20 cellular contexts compared by ENCODE assay signal in the genomic region with DNA sequence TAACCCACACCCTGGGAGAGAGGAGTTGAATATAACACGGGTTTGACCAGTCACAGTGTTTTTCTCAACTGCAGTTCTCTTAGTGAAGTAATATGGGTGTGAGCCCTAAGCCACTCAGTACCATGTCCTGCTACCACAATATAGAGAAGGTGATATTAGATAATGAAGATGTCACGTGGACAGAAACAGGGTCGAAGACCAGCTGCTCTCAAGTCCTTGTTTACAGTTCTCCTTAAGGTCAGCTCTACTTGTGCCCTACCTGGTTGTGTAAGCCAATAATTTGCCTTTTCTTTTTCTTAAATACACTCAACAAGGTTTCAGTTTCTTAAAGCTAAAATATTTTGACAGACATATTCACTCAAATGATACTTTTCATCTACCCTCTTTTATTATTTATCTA.
A peak's percentile ranks its signal among the peaks of the same experiment; 100 is the strongest.
DNase-seq lines count a peak whose midpoint lies in the region; ATAC-seq, FAIRE-seq and TF ChIP-seq lines count a peak whose summit lies in the region.
"Had no signal": no experiment of that assay in that cellular context is flagged by ENCODE, and none has a peak within 500 bp of the region (broad histone marks: within the 10 kb centered on the region; RNA-seq: fewer than 3 reads in every experiment).

No MANE protein-coding gene starts in this region.

- no peak for TF ChIP-seq RAD21 in GM12878 (IDR thresholded peaks at IDR 0.05; ENCODE audit: insufficient read depth, low read depth, low read length)

- TF ChIP-seq POLR2A in GM12878 (IDR thresholded peaks at IDR 0.05; ENCODE audit: low read depth, low read length): no peak
- TF ChIP-seq POLR2A in right lobe of liver (IDR thresholded peaks at IDR 0.05): no peak

- DNase-seq in DMS53 treated with DMSO at 0.1 percent for 48 hours (lab: John Stamatoyannopoulos, UW; ENCODE audit: unreplicated experiment) (peak; percentile 58), NCI-H69 (lab: John Stamatoyannopoulos, UW) (peak; percentile 32), GM12878 (ENCODE audit: low read depth, low spot score) (no peak), right lobe of liver (no peak), frontal cortex (ENCODE audit: low spot score in 2 of 2) (no peak)
- no peak for DNase-seq in activated CD8-positive, alpha-beta T cell treated with anti-CD3 and anti-CD28 coated beads, Interleukin-2, amount 10 ng/mL, durations not matched to agents 7 days and 5 days
- DNase-seq: ACHN; CD4-positive, CD25-positive, alpha-beta regulatory T cell; DMS79; HFFc6; IMR-90; Kasumi-1; MM.1S; NCI-H1105 treated with DMSO at 0.1 percent for 48 hours; NCI-H1694 treated with DMSO at 0.1 percent for 48 hours; RPMI8226; T-helper 9 cell had no signal

- FAIRE-seq in GM12878 (lab: Jason Lieb, UNC): no peak
- FAIRE-seq in frontal cortex (lab: Jason Lieb, UNC): no peak

- H3K27ac Mint-ChIP-seq in activated CD8-positive, alpha-beta T cell treated with anti-CD3 and anti-CD28 coated beads, Interleukin-2, amount 10 ng/mL, durations not matched to agents 7 days and 5 days: no peak overlapping the region
- H3K27ac Mint-ChIP-seq: B cell, HFFc6 had no signal

- no peak overlapping the region for H3K4me2 ChIP-seq in GM12878 (ENCODE audit: control insufficient read depth, insufficient read depth)

- H3K36me3 Mint-ChIP-seq in activated CD8-positive, alpha-beta T cell treated with anti-CD3 and anti-CD28 coated beads, Interleukin-2, amount 10 ng/mL, durations not matched to agents 7 days and 5 days (ENCODE audit: low read depth): no peaks in the 10 kb centered on the region
- H3K36me3 Mint-ChIP-seq: CD4-positive, CD25-positive, alpha-beta regulatory T cell had no signal

- no peak overlapping the region for H2AFZ ChIP-seq in GM12878 (ENCODE audit: control insufficient read depth, low read depth, low read length)

- ATAC-seq in GM12878 (peak; percentile 28; the same call in 2 of the 3 replicates), right lobe of liver (peak; percentile 84 to 98 (median 94)), GM21360 (IDR thresholded peaks at IDR 0.05; ENCODE audit: unreplicated experiment) (no peak)
- no peak for ATAC-seq in activated CD8-positive, alpha-beta T cell treated with anti-CD3 and anti-CD28 coated beads, Interleukin-2, amount 10 ng/mL, durations not matched to agents 7 days and 5 days

- H3K4me1 Mint-ChIP-seq in activated CD8-positive, alpha-beta T cell treated with anti-CD3 and anti-CD28 coated beads, Interleukin-2, amount 10 ng/mL, durations not matched to agents 7 days and 5 days (ENCODE audit: low read depth): no peaks in the 10 kb centered on the region
- H3K4me1 Mint-ChIP-seq: B cell; CD4-positive, CD25-positive, alpha-beta regulatory T cell had no signal

- H3K9me3 ChIP-seq in GM12878 (replicated peaks; ENCODE audit: control insufficient read depth, insufficient read depth, low read length): no peaks in the 10 kb centered on the region
- no peaks in the 10 kb centered on the region for H3K9me3 ChIP-seq in right lobe of liver
- H3K9me3 ChIP-seq: SJSA1 had no signal

- TF ChIP-seq CTCF in GM12878 (IDR thresholded peaks at IDR 0.05 in 2 of 3, conservative IDR thresholded peaks at IDR 0.05 in 1 of 3; ENCODE audit: control insufficient read depth in 2 of 3, extremely low read depth in 1 of 3, insufficient read depth in 1 of 3, low read depth in 3 of 3, low read length in 3 of 3) (no peak), right lobe of liver (IDR thresholded peaks at IDR 0.05) (no peak)

- RAD21 ChIA-PET in GM12878 (lab: Charles Lee; ENCODE audit: unreplicated experiment): no interaction called here

- in situ Hi-C loops in GM12878 (cut with MboI): no loop called here

- H4K20me1 ChIP-seq in GM12878 (ENCODE audit: control insufficient read depth, insufficient read depth): no peaks in the 10 kb centered on the region

- SMC1A ChIA-PET in GM12878 (lab: Charles Lee; ENCODE audit: uncharacterized antibody, unreplicated experiment): no interaction called here

- no peaks in the 10 kb centered on the region for H3K79me2 ChIP-seq in GM12878 (ENCODE audit: control insufficient read depth, insufficient read depth, low read length)

- H3K27me3 Mint-ChIP-seq in activated CD8-positive, alpha-beta T cell treated with anti-CD3 and anti-CD28 coated beads, Interleukin-2, amount 10 ng/mL, durations not matched to agents 7 days and 5 days (ENCODE audit: low read depth): no peaks in the 10 kb centered on the region
- H3K27me3 Mint-ChIP-seq: B cell; CD4-positive, CD25-positive, alpha-beta regulatory T cell had no signal

- H3K4me3 Mint-ChIP-seq in activated CD8-positive, alpha-beta T cell treated with anti-CD3 and anti-CD28 coated beads, Interleukin-2, amount 10 ng/mL, durations not matched to agents 7 days and 5 days: no peak overlapping the region
- H3K4me3 Mint-ChIP-seq: B cell; CD4-positive, CD25-positive, alpha-beta regulatory T cell; HFFc6 had no signal

- H3K4me1 ChIP-seq in GM12878 (ENCODE audit: control insufficient read depth, insufficient read depth, low read length) (no peaks in the 10 kb centered on the region), right lobe of liver (peaks cover 0 to 6% (median 2%) of the 10 kb centered on the region in 4 donors)

- POLR2A ChIA-PET in GM12878 (lab: Charles Lee): no interaction called here
- POLR2A ChIA-PET in activated CD8-positive, alpha-beta T cell treated with anti-CD3 and anti-CD28 coated beads, Interleukin-2, amount 10 ng/mL, durations not matched to agents 7 days and 5 days (lab: Charles Lee): no interaction called here

- no peak overlapping the region for H3K27ac ChIP-seq in GM12878 (ENCODE audit: control insufficient read depth, insufficient read depth)
- no peak overlapping the region for H3K27ac ChIP-seq in right lobe of liver
- H3K27ac ChIP-seq: SJSA1 had no signal

- WGBS in GM12878 (ENCODE audit: insufficient coverage, insufficient replicate concordance, low lambda C conversion rate, missing lambda C conversion rate): 2% methylated on average over 3 of the region's 3 CpGs
- 13% methylated on average over 3 of the region's 3 CpGs for WGBS in right lobe of liver (ENCODE audit: insufficient coverage, low coverage, low lambda C conversion rate, missing lambda C conversion rate)

- H3K36me3 ChIP-seq in GM12878 (ENCODE audit: control insufficient read depth in 2 of 2, insufficient read depth in 2 of 2, low read length in 1 of 2) (no peaks in the 10 kb centered on the region), right lobe of liver (no peaks in the 10 kb centered on the region)
- H3K36me3 ChIP-seq: SJSA1 had no signal

- H3K9ac ChIP-seq in GM12878 (ENCODE audit: control insufficient read depth, insufficient read depth, low read length): no peak overlapping the region

- H3K9me3 Mint-ChIP-seq in activated CD8-positive, alpha-beta T cell treated with anti-CD3 and anti-CD28 coated beads, Interleukin-2, amount 10 ng/mL, durations not matched to agents 7 days and 5 days (ENCODE audit: insufficient read depth): no peaks in the 10 kb centered on the region
- H3K9me3 Mint-ChIP-seq: HFFc6 had no signal

- TF ChIP-seq EP300 in GM12878 (IDR thresholded peaks at IDR 0.05; ENCODE audit: borderline replicate concordance in 1 of 2, control insufficient read depth in 1 of 2, low read depth in 2 of 2, low read length in 2 of 2): no peak

- no TSS peak for BruUV-seq in GM12878 (replicated peaks; lab: Mats Ljungman, UMichigan)

- H3K4me3 ChIP-seq in GM12878: no peak overlapping the region
- no peak overlapping the region for H3K4me3 ChIP-seq in right lobe of liver
- H3K4me3 ChIP-seq: SJSA1 had no signal

- CTCF ChIA-PET in GM12878 (lab: Yijun Ruan, JAX): interaction anchor here (1.1 to 1.3 kb wide), 2 partner anchors 613 to 1745 kb away, joined by 3 to 5 read pairs; no protein-coding TSS in a partner anchor
- CTCF ChIA-PET in activated CD8-positive, alpha-beta T cell treated with anti-CD3 and anti-CD28 coated beads, Interleukin-2, amount 10 ng/mL, durations not matched to agents 7 days and 5 days (lab: Charles Lee): no interaction called here

- intact Hi-C loops in GM12878 (cut with micrococcal nuclease; ENCODE audit: unreplicated experiment) (no loop called here), right lobe of liver (cut with DNase I) (no loop called here)

- H3K27me3 ChIP-seq in GM12878 (replicated peaks in 1 of 2; ENCODE audit: control insufficient read depth in 2 of 2, insufficient read depth in 2 of 2, low read length in 1 of 2) (no peaks in the 10 kb centered on the region), right lobe of liver (no peaks in the 10 kb centered on the region)
- H3K27me3 ChIP-seq: SJSA1 had no signal

TF ChIP-seq in GM12878, 131 proteins besides CTCF, POLR2A, EP300 and RAD21 (continues in another document):
- TF ChIP-seq RELA (IDR thresholded peaks at IDR 0.05; ENCODE audit: borderline replicate concordance, partially characterized antibody) (no peak), SREBF2 (IDR thresholded peaks at IDR 0.05; ENCODE audit: low read length) (no peak)
- TF ChIP-seq, protein P1, sequence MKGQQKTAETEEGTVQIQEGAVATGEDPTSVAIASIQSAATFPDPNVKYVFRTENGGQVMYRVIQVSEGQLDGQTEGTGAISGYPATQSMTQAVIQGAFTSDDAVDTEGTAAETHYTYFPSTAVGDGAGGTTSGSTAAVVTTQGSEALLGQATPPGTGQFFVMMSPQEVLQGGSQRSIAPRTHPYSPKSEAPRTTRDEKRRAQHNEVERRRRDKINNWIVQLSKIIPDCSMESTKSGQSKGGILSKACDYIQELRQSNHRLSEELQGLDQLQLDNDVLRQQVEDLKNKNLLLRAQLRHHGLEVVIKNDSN (IDR thresholded peaks at IDR 0.05; ENCODE audit: borderline replicate concordance, extremely low read length, insufficient read depth, low read depth, low read length): no peak

Comparison
In these comparisons a context has a peak if more than half of its experiments do, and no peak if none do; other contexts are left out.
1. DNase-seq: peak in DMS53 treated with DMSO at 0.1 percent for 48 hours (single experiment) and NCI-H69 (single experiment); none in GM12878 (single experiment), right lobe of liver (0 of 3), frontal cortex (0 of 2) and activated CD8-positive, alpha-beta T cell treated with anti-CD3 and anti-CD28 coated beads, Interleukin-2, amount 10 ng/mL, durations not matched to agents 7 days and 5 days (single experiment).
2. ATAC-seq: peak in GM12878 (single experiment) and right lobe of liver (4 of 4); none in GM21360 (single experiment) and activated CD8-positive, alpha-beta T cell treated with anti-CD3 and anti-CD28 coated beads, Interleukin-2, amount 10 ng/mL, durations not matched to agents 7 days and 5 days (single experiment).